Comparison of ENCODE assay signal across 27 cellular contexts in genomic region chr2:160319700-160320099, GRCh38.
"Had no signal": no experiment of that assay in that cellular context is flagged by ENCODE, and none has a peak within 500 bp of the region (broad histone marks: within the 10 kb centered on the region; RNA-seq: fewer than 3 reads in every experiment).

No MANE protein-coding gene starts in this region.

- DNase-seq: activated B cell treated with CpG ODN at 0.5 μM for 24 hours; activated CD4-positive, alpha-beta T cell treated with anti-CD3 and anti-CD28 coated beads, Interleukin-2, amount 50 U/mL, for 1 hour; activated CD4-positive, alpha-beta T cell treated with anti-CD3 and anti-CD28 coated beads, Interleukin-2, amount 50 U/mL, for 48 hours; activated CD8-positive, alpha-beta memory T cell treated with anti-CD3 and anti-CD28 coated beads for 24 hours; activated CD8-positive, alpha-beta T cell treated with anti-CD3 and anti-CD28 coated beads for 36 hours; activated effector memory CD4-positive, alpha-beta T cell treated with Interleukin-2 at 50 U/mL for 16 hours; activated gamma-delta T cell treated with Interleukin-2 at 50 U/mL for 16 hours; activated naive CD4-positive, alpha-beta T cell treated with anti-CD3 and anti-CD28 coated beads, Interleukin-2, amount 50 U/mL, for 16 hours; activated naive CD4-positive, alpha-beta T cell treated with Interleukin-2 at 50 U/mL for 16 hours; activated T-cell treated with anti-CD3 and anti-CD28 coated beads, Interleukin-2, amount 50 U/mL, for 4 hours; amniotic stem cell; anterior cingulate cortex; brain microvascular endothelial cell; colonic mucosa; dorsolateral prefrontal cortex; effector memory CD4-positive, alpha-beta T cell; endodermal cell; foreskin fibroblast; head of caudate nucleus; T-helper 17 cell; T1000; WERI-Rb-1 had no signal

- H3K27me3 ChIP-seq: brain microvascular endothelial cell, colonic mucosa, dorsolateral prefrontal cortex had no signal

- H3K9me3 ChIP-seq: colonic mucosa had no signal

- H3K36me3 ChIP-seq: colonic mucosa, WERI-Rb-1 had no signal

- ATAC-seq: activated CD4-positive, CD25-positive, alpha-beta regulatory T cell treated with anti-CD3 and anti-CD28 coated beads, Interleukin-2, amount 50 U/mL, for 24 hours; activated CD8-positive, alpha-beta T cell treated with anti-CD3 and anti-CD28 coated beads for 36 hours; esophagus mucosa; T-helper 17 cell had no signal

- H3K4me1 ChIP-seq: colonic mucosa had no signal

- H3K27ac ChIP-seq: brain microvascular endothelial cell, colonic mucosa, dorsolateral prefrontal cortex, WERI-Rb-1 had no signal

- H3K4me3 Mint-ChIP-seq: activated B cell treated with CpG ODN at 0.5 μM for 24 hours; activated CD8-positive, alpha-beta T cell treated with anti-CD3 and anti-CD28 coated beads for 36 hours; activated naive CD8-positive, alpha-beta T cell; activated T-cell treated with anti-CD3 and anti-CD28 coated beads, Interleukin-2, amount 50 U/mL, for 4 hours; activated T-helper 17 cell treated with anti-CD3 and anti-CD28 coated beads, Interleukin-2, amount 50 U/mL, for 72 hours; endodermal cell; T-helper 17 cell; T-helper 2 cell treated with Interferon-gamma antibody and Interleukin-4, amounts not matched to agents 5 μg/mL and 100 μg/mL, for 36 hours had no signal

- H3K4me3 ChIP-seq: colonic mucosa, dorsolateral prefrontal cortex had no signal

- H3K27ac Mint-ChIP-seq: activated B cell treated with CpG ODN at 0.5 μM for 24 hours; activated CD8-positive, alpha-beta T cell treated with anti-CD3 and anti-CD28 coated beads for 36 hours; activated naive CD8-positive, alpha-beta T cell; activated T-helper 17 cell treated with anti-CD3 and anti-CD28 coated beads, Interleukin-2, amount 50 U/mL, for 72 hours; endodermal cell; T-helper 17 cell; T-helper 2 cell treated with Interferon-gamma antibody and Interleukin-4, amounts not matched to agents 5 μg/mL and 100 μg/mL, for 36 hours had no signal

- H3K27me3 Mint-ChIP-seq: activated B cell treated with CpG ODN at 0.5 μM for 24 hours; activated CD8-positive, alpha-beta T cell treated with anti-CD3 and anti-CD28 coated beads for 36 hours; activated naive CD8-positive, alpha-beta T cell; activated T-helper 17 cell treated with anti-CD3 and anti-CD28 coated beads, Interleukin-2, amount 50 U/mL, for 72 hours; T-helper 17 cell had no signal

- H3K9me3 Mint-ChIP-seq: activated B cell treated with CpG ODN at 0.5 μM for 24 hours; activated CD8-positive, alpha-beta T cell treated with anti-CD3 and anti-CD28 coated beads for 36 hours; activated T-cell treated with anti-CD3 and anti-CD28 coated beads, Interleukin-2, amount 50 U/mL, for 4 hours; activated T-helper 17 cell treated with anti-CD3 and anti-CD28 coated beads, Interleukin-2, amount 50 U/mL, for 72 hours; endodermal cell; T-helper 2 cell treated with Interferon-gamma antibody and Interleukin-4, amounts not matched to agents 5 μg/mL and 100 μg/mL, for 36 hours had no signal
